ENCODE assay signal across 1 cellular context in the genomic region with DNA sequence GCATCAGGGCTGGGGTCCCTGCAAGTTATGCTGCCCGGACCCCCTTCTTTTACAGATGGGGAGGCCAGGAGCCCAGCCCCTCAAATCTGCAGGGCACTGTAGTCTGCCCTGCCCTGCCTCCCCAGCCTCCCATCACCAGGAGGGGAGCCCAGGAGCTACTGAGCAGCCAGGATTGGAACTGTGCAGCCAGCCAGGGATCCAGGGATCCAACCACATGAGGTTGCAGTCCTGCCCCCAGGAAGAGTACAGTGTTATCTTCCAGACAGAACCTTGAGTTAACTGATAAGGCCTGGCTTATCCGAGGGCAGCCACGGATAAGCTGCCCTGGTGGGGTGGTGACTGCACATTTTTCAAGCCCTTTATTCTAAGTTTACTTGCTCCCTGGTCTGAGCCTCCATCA.
TF ChIP-seq lines count a peak whose summit lies in the region.

No MANE protein-coding gene starts in this region.

TF ChIP-seq in H1, 55 proteins besides CTCF, POLR2A, EP300 and RAD21:
- TF ChIP-seq BRCA1 (IDR thresholded peaks at IDR 0.05; ENCODE audit: low read depth, low read length) (no peak), SP4 (IDR thresholded peaks at IDR 0.05; ENCODE audit: low read length) (no peak), KDM1A (IDR thresholded peaks at IDR 0.05; ENCODE audit: borderline replicate concordance, low read length) (no peak), SIX5 (IDR thresholded peaks at IDR 0.05; ENCODE audit: low read depth, low read length) (no peak), SAP30 (IDR thresholded peaks at IDR 0.05; ENCODE audit: insufficient read depth, insufficient replicate concordance, low read length) (no peak), ZNF274 (IDR thresholded peaks at IDR 0.05; ENCODE audit: borderline replicate concordance, extremely low read depth, low read length) (no peak), GABPA (IDR thresholded peaks at IDR 0.05; ENCODE audit: borderline replicate concordance, insufficient read depth, low read length) (no peak), NRF1 (IDR thresholded peaks at IDR 0.05; ENCODE audit: low read depth, low read length) (no peak), HDAC2 (IDR thresholded peaks at IDR 0.05; ENCODE audit: borderline replicate concordance in 1 of 2, low read depth in 2 of 2, low read length in 2 of 2) (no peak), RBBP5 (IDR thresholded peaks at IDR 0.05; ENCODE audit: borderline replicate concordance, low read depth, low read length) (no peak), CEBPB (IDR thresholded peaks at IDR 0.05; ENCODE audit: low read depth, low read length) (no peak), KDM4A (IDR thresholded peaks at IDR 0.05; ENCODE audit: low read depth, low read length, severe bottlenecking) (no peak), CHD1 (IDR thresholded peaks at IDR 0.05; ENCODE audit: low read depth, low read length) (no peak), BCL11A (IDR thresholded peaks at IDR 0.05; ENCODE audit: low read depth in 2 of 2, low read length in 2 of 2) (no peak), EZH2 (IDR thresholded peaks at IDR 0.05; ENCODE audit: low read depth, low read length, severe bottlenecking) (no peak), BACH1 (IDR thresholded peaks at IDR 0.05; ENCODE audit: low read length) (no peak), SP1 (IDR thresholded peaks at IDR 0.05; ENCODE audit: low read depth, low read length) (no peak), EGR1 (IDR thresholded peaks at IDR 0.05; ENCODE audit: borderline replicate concordance, low read depth, low read length) (no peak), FOSL1 (IDR thresholded peaks at IDR 0.05; ENCODE audit: insufficient read depth, low read depth, low read length) (no peak)
- TF ChIP-seq, protein P1, sequence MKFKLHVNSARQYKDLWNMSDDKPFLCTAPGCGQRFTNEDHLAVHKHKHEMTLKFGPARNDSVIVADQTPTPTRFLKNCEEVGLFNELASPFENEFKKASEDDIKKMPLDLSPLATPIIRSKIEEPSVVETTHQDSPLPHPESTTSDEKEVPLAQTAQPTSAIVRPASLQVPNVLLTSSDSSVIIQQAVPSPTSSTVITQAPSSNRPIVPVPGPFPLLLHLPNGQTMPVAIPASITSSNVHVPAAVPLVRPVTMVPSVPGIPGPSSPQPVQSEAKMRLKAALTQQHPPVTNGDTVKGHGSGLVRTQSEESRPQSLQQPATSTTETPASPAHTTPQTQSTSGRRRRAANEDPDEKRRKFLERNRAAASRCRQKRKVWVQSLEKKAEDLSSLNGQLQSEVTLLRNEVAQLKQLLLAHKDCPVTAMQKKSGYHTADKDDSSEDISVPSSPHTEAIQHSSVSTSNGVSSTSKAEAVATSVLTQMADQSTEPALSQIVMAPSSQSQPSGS (IDR thresholded peaks at IDR 0.05; ENCODE audit: low read length) = no peak
TF ChIP-seq in H1: peak in this region for 0.
